ENCODE assay signal across 34 cellular contexts in genomic region chr11:17780668-17781067, GRCh38. TPM values are rescaled to one million over a fixed set of nuclear protein-coding genes. Genes with fewer than 3 reads are reported as not detected.
"Had no signal": no experiment of that assay in that cellular context is flagged by ENCODE, and none has a peak within 500 bp of the region (broad histone marks: within the 10 kb centered on the region; RNA-seq: fewer than 3 reads in every experiment).

No MANE protein-coding gene starts in this region.

- H3K9me3 Mint-ChIP-seq: activated CD4-positive, alpha-beta memory T cell treated with anti-CD3 and anti-CD28 coated beads, Interleukin-2, amount 10 ng/mL, durations not matched to agents 7 days and 5 days; activated naive CD4-positive, alpha-beta T cell treated with anti-CD3 and anti-CD28 coated beads, Interleukin-2, amount 50 U/mL, for 24 hours; activated naive CD8-positive, alpha-beta T cell treated with anti-CD3 and anti-CD28 coated beads, Interleukin-2, amount 10 ng/mL, durations not matched to agents 7 days and 5 days had no signal

- H3K4me3 Mint-ChIP-seq: activated CD4-positive, alpha-beta memory T cell treated with anti-CD3 and anti-CD28 coated beads, Interleukin-2, amount 10 ng/mL, durations not matched to agents 7 days and 5 days; activated CD8-positive, alpha-beta memory T cell treated with anti-CD3 and anti-CD28 coated beads, Interleukin-2, amount 10 ng/mL, durations not matched to agents 7 days and 5 days; activated naive CD4-positive, alpha-beta T cell treated with anti-CD3 and anti-CD28 coated beads, Interleukin-2, amount 50 U/mL, for 24 hours; activated naive CD8-positive, alpha-beta T cell treated with anti-CD3 and anti-CD28 coated beads, Interleukin-2, amount 10 ng/mL, durations not matched to agents 7 days and 5 days had no signal

- H3K4me3 ChIP-seq: body of pancreas, breast epithelium, K562, SJCRH30, SK-N-MC had no signal

- H3K4me1 ChIP-seq: body of pancreas, breast epithelium, SJCRH30 had no signal

- H3K27ac Mint-ChIP-seq: activated CD4-positive, alpha-beta memory T cell treated with anti-CD3 and anti-CD28 coated beads, Interleukin-2, amount 10 ng/mL, durations not matched to agents 7 days and 5 days; activated CD8-positive, alpha-beta memory T cell treated with anti-CD3 and anti-CD28 coated beads, Interleukin-2, amount 10 ng/mL, durations not matched to agents 7 days and 5 days; activated naive CD4-positive, alpha-beta T cell treated with anti-CD3 and anti-CD28 coated beads, Interleukin-2, amount 50 U/mL, for 24 hours; activated naive CD8-positive, alpha-beta T cell treated with anti-CD3 and anti-CD28 coated beads, Interleukin-2, amount 10 ng/mL, durations not matched to agents 7 days and 5 days had no signal

- H3K27me3 Mint-ChIP-seq: activated CD4-positive, alpha-beta memory T cell treated with anti-CD3 and anti-CD28 coated beads, Interleukin-2, amount 10 ng/mL, durations not matched to agents 7 days and 5 days; activated CD8-positive, alpha-beta memory T cell treated with anti-CD3 and anti-CD28 coated beads, Interleukin-2, amount 10 ng/mL, durations not matched to agents 7 days and 5 days; activated naive CD4-positive, alpha-beta T cell treated with anti-CD3 and anti-CD28 coated beads, Interleukin-2, amount 50 U/mL, for 24 hours; activated naive CD8-positive, alpha-beta T cell treated with anti-CD3 and anti-CD28 coated beads, Interleukin-2, amount 10 ng/mL, durations not matched to agents 7 days and 5 days had no signal

- H3K4me1 Mint-ChIP-seq: activated CD4-positive, alpha-beta memory T cell treated with anti-CD3 and anti-CD28 coated beads, Interleukin-2, amount 10 ng/mL, durations not matched to agents 7 days and 5 days; activated CD8-positive, alpha-beta memory T cell treated with anti-CD3 and anti-CD28 coated beads, Interleukin-2, amount 10 ng/mL, durations not matched to agents 7 days and 5 days; activated naive CD4-positive, alpha-beta T cell treated with anti-CD3 and anti-CD28 coated beads, Interleukin-2, amount 50 U/mL, for 24 hours; activated naive CD8-positive, alpha-beta T cell treated with anti-CD3 and anti-CD28 coated beads, Interleukin-2, amount 10 ng/mL, durations not matched to agents 7 days and 5 days had no signal

- H3K27ac ChIP-seq: body of pancreas, breast epithelium, SJCRH30, SK-N-MC, WERI-Rb-1 had no signal

- DNase-seq: activated CD4-positive, alpha-beta memory T cell treated with anti-CD3 and anti-CD28 coated beads, Interleukin-2, amount 10 ng/mL, durations not matched to agents 7 days and 5 days; activated CD4-positive, alpha-beta T cell treated with anti-CD3 and anti-CD28 coated beads for 1 hour; activated CD4-positive, alpha-beta T cell treated with anti-CD3 and anti-CD28 coated beads for 48 hours; activated CD4-positive, CD25-positive, alpha-beta regulatory T cell; activated CD8-positive, alpha-beta memory T cell treated with anti-CD3 and anti-CD28 coated beads for 24 hours; activated CD8-positive, alpha-beta memory T cell treated with anti-CD3 and anti-CD28 coated beads, Interleukin-2, amount 10 ng/mL, durations not matched to agents 7 days and 5 days; activated CD8-positive, alpha-beta memory T cell treated with anti-CD3 and anti-CD28 coated beads, Interleukin-2, amount 50 U/mL, for 48 hours; activated gamma-delta T cell; activated naive CD4-positive, alpha-beta T cell treated with Interleukin-2 at 50 U/mL for 16 hours; activated naive CD8-positive, alpha-beta T cell treated with anti-CD3 and anti-CD28 coated beads, Interleukin-2, amount 10 ng/mL, durations not matched to agents 7 days and 5 days; activated T-cell treated with anti-CD3 and anti-CD28 coated beads, Interleukin-2, amount 50 U/mL, for 48 hours; body of pancreas; IMR-90; NCI-H1048; NCI-H1105 treated with DMSO at 0.1 percent for 48 hours; NCI-H1436 treated with DMSO at 0.1 percent for 48 hours; NCI-H1694 treated with DMSO at 0.1 percent for 48 hours; NCI-H2029; NCI-H2171 treated with DMSO at 0.1 percent for 48 hours; NCI-H2227 treated with DMSO at 0.1 percent for 48 hours; NCI-H524 treated with DMSO at 0.1 percent for 48 hours; SHP77; SJCRH30; T1000; WERI-Rb-1 had no signal

- ATAC-seq: activated CD8-positive, alpha-beta memory T cell treated with anti-CD3 and anti-CD28 coated beads, Interleukin-2, amount 10 ng/mL, durations not matched to agents 7 days and 5 days; body of pancreas had no signal

- H3K9me3 ChIP-seq: body of pancreas, breast epithelium, SJCRH30 had no signal

- H3K36me3 ChIP-seq: breast epithelium, SJCRH30, WERI-Rb-1 had no signal

- H3K27me3 ChIP-seq: body of pancreas, breast epithelium, SJCRH30 had no signal

- H3K36me3 Mint-ChIP-seq: activated CD8-positive, alpha-beta memory T cell treated with anti-CD3 and anti-CD28 coated beads, Interleukin-2, amount 10 ng/mL, durations not matched to agents 7 days and 5 days; activated naive CD4-positive, alpha-beta T cell treated with anti-CD3 and anti-CD28 coated beads, Interleukin-2, amount 50 U/mL, for 24 hours; activated naive CD8-positive, alpha-beta T cell treated with anti-CD3 and anti-CD28 coated beads, Interleukin-2, amount 10 ng/mL, durations not matched to agents 7 days and 5 days had no signal

RNA-seq across cellular contexts. Expression of gene KCNC1, which starts 46.1 kb away (rescaled TPM):
- total RNA-seq: activated CD4-positive, alpha-beta memory T cell treated with anti-CD3 and anti-CD28 coated beads, Interleukin-2, amount 10 ng/mL, durations not matched to agents 7 days and 5 days; activated CD8-positive, alpha-beta memory T cell treated with anti-CD3 and anti-CD28 coated beads, Interleukin-2, amount 10 ng/mL, durations not matched to agents 7 days and 5 days; activated naive CD8-positive, alpha-beta T cell treated with anti-CD3 and anti-CD28 coated beads, Interleukin-2, amount 10 ng/mL, durations not matched to agents 7 days and 5 days; IMR-90; K562; M059J; NCI-H460; RPMI7951; T-helper 1 cell treated with Interleukin-12 subunit alpha and Interleukin-12 subunit beta and Interleukin-4 antibody, amounts not matched to agents 30 ng/mL and 1 ng/mL, for 36 hours; T-helper 2 cell treated with Interferon-gamma antibody and Interleukin-4, amounts not matched to agents 100 ng/mL and 5 ng/mL, for 36 hours had no signal
